Comparison of ENCODE assay signal across 1 cellular context in the genomic region with DNA sequence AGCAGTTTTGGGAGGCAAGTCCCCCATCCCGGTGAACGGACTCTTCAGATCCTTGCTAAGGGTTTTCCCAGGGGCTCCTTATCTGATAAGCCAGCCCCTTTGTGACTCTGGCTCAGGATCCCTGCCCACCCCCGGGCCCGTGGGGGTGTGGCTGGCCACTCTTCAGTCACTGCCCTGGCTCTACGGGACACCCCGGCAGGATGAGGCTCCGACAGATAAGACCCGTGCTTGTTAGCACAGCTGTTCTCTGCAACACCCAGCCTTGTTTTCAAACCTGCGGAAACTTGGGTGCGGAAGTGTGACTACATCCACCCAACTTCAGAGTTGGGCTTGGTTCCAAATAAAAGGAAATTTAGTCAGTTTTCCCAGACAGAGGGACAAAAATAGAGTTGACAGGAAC.
TF ChIP-seq lines count a peak whose summit lies in the region.

No MANE protein-coding gene starts in this region.

TF ChIP-seq in IMR-90, 13 proteins besides CTCF, POLR2A, EP300 and RAD21 (continued from another document):
- TF ChIP-seq ELK1 (IDR thresholded peaks at IDR 0.05; ENCODE audit: borderline replicate concordance, low read depth, low read length) (no peak), MAFK (IDR thresholded peaks at IDR 0.05; ENCODE audit: low read depth, low read length) (no peak), CHD1 (IDR thresholded peaks at IDR 0.05; ENCODE audit: low read depth, low read length) (no peak), RCOR1 (IDR thresholded peaks at IDR 0.05; ENCODE audit: insufficient replicate concordance, low read length) (no peak)
